ENCODE assay signal across 1 cellular context in genomic region chr12:56810918-56811317, GRCh38.
TF ChIP-seq lines count a peak whose summit lies in the region.

No MANE protein-coding gene starts in this region.

TF ChIP-seq in K562, 482 proteins besides CTCF, POLR2A, EP300 and RAD21 (continued from another document):
- TF ChIP-seq E2F3 (CRISPR knock-in tag; IDR thresholded peaks at IDR 0.05), result no peak
- TF ChIP-seq NONO (IDR thresholded peaks at IDR 0.05; ENCODE audit: low read depth in 2 of 2, low read length in 1 of 2), result no peak
- TF ChIP-seq BRD4 (IDR thresholded peaks at IDR 0.05), result no peak
